Comparison of ENCODE assay signal across 30 cellular contexts in the genomic region with DNA sequence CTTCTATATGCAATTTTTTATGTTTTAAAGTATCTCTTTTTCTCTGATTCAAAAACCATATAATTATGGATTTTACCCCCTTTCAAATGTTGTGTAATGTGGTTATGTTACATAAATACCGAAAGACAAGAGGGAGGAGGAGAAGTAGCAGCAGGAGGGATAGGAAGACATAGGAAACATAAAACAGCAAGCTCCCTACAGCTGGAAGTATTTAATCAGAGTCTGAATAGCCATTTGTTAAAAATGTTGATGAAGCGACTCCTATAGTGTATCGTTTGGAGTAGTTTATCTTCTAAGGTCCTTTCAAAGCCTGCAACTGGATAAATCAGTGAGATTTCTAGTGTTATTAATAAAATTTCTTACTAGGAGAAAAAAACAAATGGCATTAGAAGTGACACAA.
"Had no signal": no experiment of that assay in that cellular context is flagged by ENCODE, and none has a peak within 500 bp of the region (broad histone marks: within the 10 kb centered on the region; RNA-seq: fewer than 3 reads in every experiment).

No MANE protein-coding gene starts in this region.

- ATAC-seq: activated CD8-positive, alpha-beta T cell treated with anti-CD3 and anti-CD28 coated beads for 36 hours; activated naive CD8-positive, alpha-beta T cell treated with anti-CD3 and anti-CD28 coated beads, Interleukin-2, amount 50 U/mL, for 24 hours; activated T-cell treated with anti-CD3 and anti-CD28 coated beads, Interleukin-2, amount 50 U/mL, for 4 hours; activated T-helper 17 cell treated with anti-CD3 and anti-CD28 coated beads, Interleukin-2, amount 50 U/mL, for 72 hours; body of pancreas; esophagus mucosa had no signal

- H3K27me3 ChIP-seq: adrenal gland, body of pancreas, cardiac muscle cell, colonic mucosa had no signal

- H3K9me3 ChIP-seq: adrenal gland, body of pancreas, breast epithelium, colonic mucosa had no signal

- H3K4me1 ChIP-seq: adrenal gland, body of pancreas, breast epithelium, colonic mucosa had no signal

- H3K4me3 ChIP-seq: adrenal gland, body of pancreas, breast epithelium, cardiac muscle cell, colonic mucosa, dorsolateral prefrontal cortex had no signal

- H3K36me3 ChIP-seq: adrenal gland, breast epithelium, cardiac muscle cell, colonic mucosa had no signal

- DNase-seq: activated CD4-positive, alpha-beta T cell treated with anti-CD3 and anti-CD28 coated beads for 1 hour; activated CD4-positive, alpha-beta T cell treated with anti-CD3 and anti-CD28 coated beads for 48 hours; activated CD4-positive, alpha-beta T cell treated with anti-CD3 and anti-CD28 coated beads, Interleukin-2, amount 50 U/mL, for 1 hour; activated CD4-positive, alpha-beta T cell treated with anti-CD3 and anti-CD28 coated beads, Interleukin-2, amount 50 U/mL, for 48 hours; activated CD8-positive, alpha-beta memory T cell treated with anti-CD3 and anti-CD28 coated beads for 24 hours; activated CD8-positive, alpha-beta T cell treated with anti-CD3 and anti-CD28 coated beads for 36 hours; activated effector memory CD4-positive, alpha-beta T cell treated with Interleukin-2 at 50 U/mL for 16 hours; activated gamma-delta T cell treated with Interleukin-2 at 50 U/mL for 16 hours; activated naive CD4-positive, alpha-beta T cell treated with Interleukin-2 at 50 U/mL for 16 hours; activated naive CD8-positive, alpha-beta T cell treated with anti-CD3 and anti-CD28 coated beads for 36 hours; activated naive CD8-positive, alpha-beta T cell treated with anti-CD3 and anti-CD28 coated beads, Interleukin-2, amount 50 U/mL, for 24 hours; activated T-cell treated with anti-CD3 and anti-CD28 coated beads, Interleukin-2, amount 50 U/mL, for 4 hours; adrenal gland; amygdala; aorta; body of pancreas; central memory CD4-positive, alpha-beta T cell; cerebellar nuclear complex; colonic mucosa; dorsolateral prefrontal cortex; effector memory CD4-positive, alpha-beta T cell; endodermal cell; foreskin fibroblast; head of caudate nucleus; hypothalamus; T-helper 2 cell had no signal

- H3K27ac ChIP-seq: adrenal gland, body of pancreas, breast epithelium, cardiac muscle cell, colonic mucosa, dorsolateral prefrontal cortex had no signal
